22 cellular contexts compared by ENCODE assay signal in genomic region chr11:10096987-10097386, GRCh38.
A peak's percentile ranks its signal among the peaks of the same experiment; 100 is the strongest.
DNase-seq lines count a peak whose midpoint lies in the region; ATAC-seq, FAIRE-seq and TF ChIP-seq lines count a peak whose summit lies in the region.
"Had no signal": no experiment of that assay in that cellular context is flagged by ENCODE, and none has a peak within 500 bp of the region (broad histone marks: within the 10 kb centered on the region; RNA-seq: fewer than 3 reads in every experiment).

No MANE protein-coding gene starts in this region.

- H3K4me3 ChIP-seq in Panc1 (ENCODE audit: low read depth in 2 of 2, low read length in 2 of 2) (no peak overlapping the region), endothelial cell of umbilical vein (replicated peaks in 1 of 3; ENCODE audit: insufficient read depth in 1 of 3, low read depth in 1 of 3, low read length in 3 of 3) (no peak overlapping the region), small intestine (ENCODE audit: low read depth in 1 of 2, low read length in 2 of 2) (no peak overlapping the region), adrenal gland (no peak overlapping the region)
- no peak overlapping the region for H3K4me3 ChIP-seq in CD8-positive, alpha-beta memory T cell (ENCODE audit: low read length)
- H3K4me3 ChIP-seq: A549 had no signal

- CTCF ChIA-PET in Panc1 (lab: Charles Lee) (no interaction called here), endothelial cell of umbilical vein (lab: Charles Lee) (interaction anchor here (1.2 to 1.8 kb wide), 2 partner anchors 9 to 10 kb away, joined by 6 read pairs; no protein-coding TSS in a partner anchor)
- CTCF ChIA-PET in CD8-positive, alpha-beta memory T cell (lab: Charles Lee) = no interaction called here

- H3K9me3 Mint-ChIP-seq in CD8-positive, alpha-beta memory T cell = peaks cover 19 to 42% (median 33%) of the 10 kb centered on the region in 5 donors

- H3K27me3 ChIP-seq in Panc1 (ENCODE audit: control insufficient read depth, insufficient read depth, low read length) (no peaks in the 10 kb centered on the region), endothelial cell of umbilical vein (ENCODE audit: control insufficient read depth in 2 of 2, insufficient read depth in 2 of 2, low read length in 2 of 2) (no peaks in the 10 kb centered on the region), small intestine (ENCODE audit: control insufficient read depth in 2 of 2, insufficient read depth in 2 of 2, low read length in 2 of 2) (no peaks in the 10 kb centered on the region), adrenal gland (no peaks in the 10 kb centered on the region)
- H3K27me3 ChIP-seq in CD8-positive, alpha-beta memory T cell (ENCODE audit: insufficient read depth, low read length, poor library complexity, severe bottlenecking) = no peaks in the 10 kb centered on the region
- H3K27me3 ChIP-seq: BE2C had no signal

- H3K4me3 Mint-ChIP-seq in CD8-positive, alpha-beta memory T cell = no peak overlapping the region
- H3K4me3 Mint-ChIP-seq: HFFc6 had no signal

- POLR2A ChIA-PET in Panc1 (lab: Charles Lee) (interaction anchor here (0.6 to 0.7 kb wide), 2 partner anchors 40 to 814 kb away, joined by 5 to 11 read pairs; no protein-coding TSS in a partner anchor), endothelial cell of umbilical vein (lab: Charles Lee) (no interaction called here)
- POLR2A ChIA-PET in CD8-positive, alpha-beta memory T cell (lab: Charles Lee) = no interaction called here

- H3K9ac ChIP-seq in endothelial cell of umbilical vein (replicated peaks; ENCODE audit: extremely low read depth, insufficient read depth, low read length) = no peak overlapping the region

- in situ Hi-C loops in Panc1 (cut with HindIII; ENCODE audit: low pct_unique_long_range_greater_than_20kb, low sequenced_read_pairs) = no loop called here

- no peak overlapping the region for H3K4me2 ChIP-seq in endothelial cell of umbilical vein (ENCODE audit: insufficient read depth, low read length)
- H3K4me2 ChIP-seq: A549 had no signal

- ATAC-seq in Panc1 = no peak
- ATAC-seq: A549 had no signal

- peak; percentile 68 for FAIRE-seq in H54 (lab: Jason Lieb, UNC)
- FAIRE-seq in endothelial cell of umbilical vein (lab: Jason Lieb, UNC) = no peak
- FAIRE-seq in small intestine (lab: Jason Lieb, UNC) = no peak
- FAIRE-seq: D721Med, GM12891 had no signal

- H3K27ac ChIP-seq in Panc1 (ENCODE audit: low read length) (peak overlapping the region; percentile 73; the same call in 1 of the 2 replicates), endothelial cell of umbilical vein (ENCODE audit: insufficient read depth, low read depth, low read length) (no peak overlapping the region), small intestine (ENCODE audit: low read depth in 1 of 2, low read length in 1 of 2) (no peak overlapping the region), adrenal gland (no peak overlapping the region)
- no peak overlapping the region for H3K27ac ChIP-seq in CD8-positive, alpha-beta memory T cell (ENCODE audit: low read depth, low read length)
- H3K27ac ChIP-seq: A549, C4-2B had no signal

- H3K27ac Mint-ChIP-seq in CD8-positive, alpha-beta memory T cell = no peak overlapping the region
- H3K27ac Mint-ChIP-seq: CD4-positive, alpha-beta memory T cell; HFFc6 had no signal

- no peaks in the 10 kb centered on the region for H3K9me1 ChIP-seq in endothelial cell of umbilical vein (replicated peaks; ENCODE audit: control insufficient read depth, extremely low read depth, insufficient read depth, low read length)

- BruUV-seq in Panc1 (replicated peaks; lab: Mats Ljungman, UMichigan) (no TSS peak), endothelial cell of umbilical vein (replicated peaks; lab: Mats Ljungman, UMichigan) (no TSS peak)

- dilution Hi-C loops in endothelial cell of umbilical vein (cut with MboI; ENCODE audit: extremely low pct_ligation_motif_present, low sequenced_read_pairs) = no loop called here

- intact Hi-C loops in Panc1 (cut with micrococcal nuclease; ENCODE audit: unreplicated experiment) = loop anchor here (10.0 kb wide), 1 partner anchor 342 kb away; no protein-coding TSS in a partner anchor
- intact Hi-C loops in endothelial cell of umbilical vein (cut with micrococcal nuclease) = no loop called here
- intact Hi-C loops in adrenal gland (cut with DNase I) = no loop called here

- H4K20me1 ChIP-seq in endothelial cell of umbilical vein (replicated peaks; ENCODE audit: control insufficient read depth, extremely low read depth, insufficient read depth, low read length) = no peaks in the 10 kb centered on the region

- TF ChIP-seq POLR2A in H54 (IDR thresholded peaks at IDR 0.05; ENCODE audit: low read depth, low read length) = no peak
- TF ChIP-seq POLR2A in endothelial cell of umbilical vein (IDR thresholded peaks at IDR 0.05; ENCODE audit: low read depth, low read length) = no peak
- TF ChIP-seq POLR2A in adrenal gland (IDR thresholded peaks at IDR 0.05) = no peak

- H3K36me3 Mint-ChIP-seq in CD8-positive, alpha-beta memory T cell = peaks cover 9 to 58% (median 18%) of the 10 kb centered on the region in 3 donors

- H3K79me2 ChIP-seq in endothelial cell of umbilical vein (ENCODE audit: control insufficient read depth, insufficient read depth, low read length) = no peaks in the 10 kb centered on the region

- no peak for TF ChIP-seq CTCF in Panc1 (IDR thresholded peaks at IDR 0.05)
- no peak for TF ChIP-seq CTCF in endothelial cell of umbilical vein (IDR thresholded peaks at IDR 0.05; ENCODE audit: extremely low read depth in 1 of 2, insufficient read depth in 1 of 2, low read depth in 1 of 2, low read length in 2 of 2)
- no peak for TF ChIP-seq CTCF in adrenal gland (IDR thresholded peaks at IDR 0.05)

- no peaks in the 10 kb centered on the region for H3K27me3 Mint-ChIP-seq in CD8-positive, alpha-beta memory T cell
- H3K27me3 Mint-ChIP-seq: CD4-positive, alpha-beta memory T cell had no signal

- H3K4me1 ChIP-seq in Panc1 (ENCODE audit: control insufficient read depth, insufficient read depth, low read length) (peaks cover 18% of the 10 kb centered on the region), endothelial cell of umbilical vein (ENCODE audit: control insufficient read depth, extremely low read depth, insufficient read depth, low read length) (no peaks in the 10 kb centered on the region), small intestine (ENCODE audit: control insufficient read depth in 2 of 2, insufficient read depth in 1 of 2, low read depth in 1 of 2, low read length in 1 of 2) (no peaks in the 10 kb centered on the region), adrenal gland (replicated peaks in 1 of 2) (peaks cover 0 to 4% of the 10 kb centered on the region in 2 donors)
- no peaks in the 10 kb centered on the region for H3K4me1 ChIP-seq in CD8-positive, alpha-beta memory T cell (ENCODE audit: insufficient read depth, low read length)
- H3K4me1 ChIP-seq: BE2C had no signal

- WGBS in small intestine, 3 donors = 90 to 96% (median 91%) methylated on average over 5 of the region's 5 CpGs
- WGBS in adrenal gland, 4 donors = 89 to 93% (median 91%) methylated on average over 5 of the region's 5 CpGs

- peaks cover under 1 to 7% (median 2%) of the 10 kb centered on the region in 3 donors for H3K4me1 Mint-ChIP-seq in CD8-positive, alpha-beta memory T cell

- peaks cover 19% of the 10 kb centered on the region for H3K9me3 ChIP-seq in Panc1 (ENCODE audit: control insufficient read depth, insufficient read depth, low read depth, low read length)
- no peaks in the 10 kb centered on the region for H3K9me3 ChIP-seq in endothelial cell of umbilical vein (replicated peaks; ENCODE audit: control insufficient read depth, insufficient read depth, low read length)
- H3K9me3 ChIP-seq in small intestine (ENCODE audit: control insufficient read depth, low read depth) = no peaks in the 10 kb centered on the region
- peaks cover 0 to 7% (median 0%) of the 10 kb centered on the region in 3 donors for H3K9me3 ChIP-seq in adrenal gland (replicated peaks in 1 of 3)
- no peaks in the 10 kb centered on the region for H3K9me3 ChIP-seq in CD8-positive, alpha-beta memory T cell (ENCODE audit: low read length)
- H3K9me3 ChIP-seq: A549, BE2C had no signal

- no peak overlapping the region for H2AFZ ChIP-seq in endothelial cell of umbilical vein (ENCODE audit: low read depth, low read length)

- DNase-seq in H54 (ENCODE audit: insufficient read length, low spot score) (no peak), Panc1 (ENCODE audit: low read depth, low spot score) (no peak), endothelial cell of umbilical vein (ENCODE audit: low read depth, low spot score) (peak; percentile 34), left kidney (ENCODE audit: low read depth, low spot score) (peak; percentile 4), small intestine (no peak), adrenal gland (no peak), T1000 (lab: John Stamatoyannopoulos, UW) (no peak)
- DNase-seq in CD8-positive, alpha-beta memory T cell = no peak
- DNase-seq: BE2C; CD4-positive, alpha-beta memory T cell; COR-L47; DMS153; DMS79 treated with DMSO at 0.1 percent for 48 hours; EL; GOT3; HCEC 1CT; HFFc6; IMR-90 had no signal

- H3K36me3 ChIP-seq in Panc1 (ENCODE audit: control insufficient read depth, insufficient read depth, low read length) (no peaks in the 10 kb centered on the region), endothelial cell of umbilical vein (ENCODE audit: control insufficient read depth in 2 of 2, extremely low read depth in 1 of 2, insufficient read depth in 2 of 2, low read length in 2 of 2) (no peaks in the 10 kb centered on the region), small intestine (ENCODE audit: control insufficient read depth in 2 of 2, insufficient read depth in 2 of 2, low read length in 2 of 2) (no peaks in the 10 kb centered on the region), adrenal gland (replicated peaks in 1 of 2) (no peaks in the 10 kb centered on the region)
- H3K36me3 ChIP-seq in CD8-positive, alpha-beta memory T cell (ENCODE audit: insufficient read depth, low read length) = no peaks in the 10 kb centered on the region
- H3K36me3 ChIP-seq: BE2C had no signal

TF ChIP-seq in endothelial cell of umbilical vein, 7 proteins besides CTCF, POLR2A, EP300 and RAD21:
- TF ChIP-seq EZH2 (IDR thresholded peaks at IDR 0.05; ENCODE audit: borderline replicate concordance, low read depth, low read length, severe bottlenecking) = no peak
- no peak for TF ChIP-seq FOS (IDR thresholded peaks at IDR 0.05; ENCODE audit: borderline replicate concordance, insufficient read depth, low read length)
- no peak for TF ChIP-seq GATA2 (IDR thresholded peaks at IDR 0.05; ENCODE audit: insufficient read depth, insufficient read length, low read depth, low read length)
- TF ChIP-seq POLR2AphosphoS5 (IDR thresholded peaks at IDR 0.05; ENCODE audit: insufficient read depth, low read depth, low read length) = no peak

Comparison
In these comparisons a context has a peak if more than half of its experiments do, and no peak if none do; other contexts are left out.
1. DNase-seq: peak in endothelial cell of umbilical vein (single experiment) and left kidney (single experiment); none in H54 (single experiment), Panc1 (single experiment), small intestine (single experiment), adrenal gland (0 of 7), CD8-positive, alpha-beta memory T cell (0 of 5) and T1000 (single experiment).